14 cellular contexts compared by ENCODE assay signal in the genomic region with DNA sequence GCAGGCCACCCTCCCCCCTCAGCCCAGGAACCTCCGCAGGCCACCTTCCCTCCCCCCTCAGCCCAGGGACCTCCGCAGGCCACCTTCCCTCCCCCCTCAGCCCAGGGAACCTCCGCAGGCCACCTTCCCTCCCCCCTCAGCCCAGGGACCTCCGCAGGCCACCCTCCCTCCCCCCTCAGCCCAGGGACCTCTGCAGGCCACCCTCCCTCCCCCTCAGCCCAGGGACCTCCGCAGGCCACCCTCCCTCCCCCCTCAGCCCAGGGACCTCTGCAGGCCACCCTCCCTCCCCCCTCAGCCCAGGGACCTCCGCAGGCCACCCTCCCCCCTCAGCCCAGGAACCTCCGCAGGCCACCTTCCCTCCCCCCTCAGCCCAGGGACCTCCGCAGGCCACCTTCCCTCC. TPM values are rescaled to one million over a fixed set of nuclear protein-coding genes. Genes with fewer than 3 reads are reported as not detected.
A peak's percentile ranks its signal among the peaks of the same experiment; 100 is the strongest.
DNase-seq lines count a peak whose midpoint lies in the region; FAIRE-seq and TF ChIP-seq lines count a peak whose summit lies in the region.
"Not testable (repeated sequence)": the region's sequence is repeated elsewhere in the genome, so short reads cannot be mapped to it uniquely, and the experiment has no call there.
"Had no signal": no experiment of that assay in that cellular context is flagged by ENCODE, and none has a peak within 500 bp of the region (broad histone marks: within the 10 kb centered on the region; RNA-seq: fewer than 3 reads in every experiment).

No MANE protein-coding gene starts in this region.

- not testable (repeated sequence) for H3K27ac ChIP-seq in endodermal cell (ENCODE audit: low read depth, low read length)

- H3K4me3 ChIP-seq in BE2C (ENCODE audit: low read depth, low read length); endodermal cell (ENCODE audit: low read length): not testable (repeated sequence)

- peak; percentile 55 for DNase-seq in BE2C
- DNase-seq in RCC 7860 (ENCODE audit: low spot score): peak; percentile 34
- peak; percentile 43 for DNase-seq in amniotic epithelial cell (ENCODE audit: low read depth)
- DNase-seq in endodermal cell: peak; percentile 58
- peak; percentile 56 for DNase-seq in left kidney (ENCODE audit: low read depth, low spot score)
- DNase-seq in nephron progenitor cell: peak; percentile 4

- not testable (repeated sequence) for H3K27ac Mint-ChIP-seq in endodermal cell, nephron progenitor cell

- H3K27me3 ChIP-seq in BE2C: not testable (repeated sequence)
- H3K27me3 ChIP-seq in endodermal cell (ENCODE audit: control insufficient read depth, insufficient read depth, low read length, poor library complexity, severe bottlenecking): peaks cover 23% of the 10 kb centered on the region

- WGBS in endodermal cell (ENCODE audit: insufficient coverage in 1 of 2, insufficient read length in 1 of 2), 2 experiments: no CpG with 5 or more reads among the region's 8 CpGs

- H3K4me1 ChIP-seq in BE2C: peaks cover 43% of the 10 kb centered on the region
- H3K4me1 ChIP-seq in endodermal cell (ENCODE audit: control insufficient read depth, insufficient read depth, low read length): not testable (repeated sequence)

- not testable (repeated sequence) for H3K4me1 Mint-ChIP-seq in endodermal cell
- peaks cover 46% of the 10 kb centered on the region for H3K4me1 Mint-ChIP-seq in nephron progenitor cell

- not testable (repeated sequence) for H3K9me3 Mint-ChIP-seq in endodermal cell, nephron progenitor cell

- not testable (repeated sequence) for H3K27me3 Mint-ChIP-seq in endodermal cell (ENCODE audit: insufficient read depth); nephron progenitor cell (ENCODE audit: low read depth, poor library complexity)

- not testable (repeated sequence) for TF ChIP-seq CTCF in BE2C (IDR thresholded peaks at IDR 0.05; ENCODE audit: low read depth, low read length); endodermal cell (conservative IDR thresholded peaks at IDR 0.05); nephron progenitor cell (IDR thresholded peaks at IDR 0.05)

- not testable (repeated sequence) for H3K4me3 Mint-ChIP-seq in endodermal cell, nephron progenitor cell

- H3K9ac ChIP-seq in endodermal cell (ENCODE audit: extremely low read depth, low read length, poor library complexity, severe bottlenecking): not testable (repeated sequence)

- FAIRE-seq in RCC 7860 (lab: Jason Lieb, UNC): not testable (repeated sequence)

- H3K9me3 ChIP-seq in BE2C; endodermal cell (ENCODE audit: control insufficient read depth, low read length): not testable (repeated sequence)

- H3K36me3 Mint-ChIP-seq in endodermal cell (ENCODE audit: low read depth); nephron progenitor cell (ENCODE audit: low read depth): not testable (repeated sequence)

- not testable (repeated sequence) for H3K36me3 ChIP-seq in BE2C; endodermal cell (ENCODE audit: control insufficient read depth, insufficient read depth, low read length)

RNA-seq across cellular contexts. Expression of a gene that starts 2.8 kb away (rescaled TPM):
- 8.5 TPM for polyA plus RNA-seq in BE2C (2012; ENCODE audit: insufficient read depth, insufficient read length, low read depth)
- total RNA-seq in endodermal cell: 1 to 10 TPM; 1.2 TPM
- polyA plus RNA-seq in endodermal cell (2013, experiment 1 of 2): 0.36 TPM
- 0.70 TPM for polyA plus RNA-seq in endodermal cell (2013, experiment 2 of 2)
- total RNA-seq: A172; B cell; CD8-positive, alpha-beta memory T cell; Daoy; G401 had no signal
- polyA plus RNA-seq: CD8-positive, alpha-beta memory T cell had no signal

RNA-seq across cellular contexts. Expression of a gene that starts 29.6 kb away (rescaled TPM):
- 4.8 TPM for polyA plus RNA-seq in BE2C (2012; ENCODE audit: insufficient read depth, insufficient read length, low read depth)
- under 1 TPM; 0.57 to 0.91 TPM for total RNA-seq in endodermal cell
- not detected for polyA plus RNA-seq in endodermal cell (2013, experiment 1 of 2)
- not detected for polyA plus RNA-seq in endodermal cell (2013, experiment 2 of 2)
- total RNA-seq: A172, B cell, Daoy, G401 had no signal
- polyA plus RNA-seq: CD14-positive monocyte; CD4-positive, CD25-positive, alpha-beta regulatory T cell; CD8-positive, alpha-beta memory T cell had no signal

RNA-seq across cellular contexts. Expression of a gene that starts 52.5 kb away (rescaled TPM):
- polyA plus RNA-seq in BE2C (2012; ENCODE audit: insufficient read depth, insufficient read length, low read depth): 1.8 TPM
- total RNA-seq in endodermal cell: under 1 TPM in 1 of 2 donors, not detected in 1; 0.20 TPM
- polyA plus RNA-seq in endodermal cell (2013, experiment 1 of 2): not detected
- polyA plus RNA-seq in endodermal cell (2013, experiment 2 of 2): not detected
- total RNA-seq: A172, Daoy, G401 had no signal
- polyA plus RNA-seq: A549 had no signal

Comparison
In these comparisons a context has a peak if more than half of its experiments do, and no peak if none do; other contexts are left out.
1. DNase-seq: peak in every context shown above with its lines; median percentile 58 in endodermal cell; 56 in left kidney; 55 in BE2C; 43 in amniotic epithelial cell; 34 in RCC 7860; 4 in nephron progenitor cell.